Comparison of ENCODE assay signal across 12 cellular contexts in genomic region chr9:96553070-96553469, GRCh38.
DNase-seq lines count a peak whose midpoint lies in the region; ATAC-seq and TF ChIP-seq lines count a peak whose summit lies in the region.
"Had no signal": no experiment of that assay in that cellular context is flagged by ENCODE, and none has a peak within 500 bp of the region (broad histone marks: within the 10 kb centered on the region; RNA-seq: fewer than 3 reads in every experiment).

No MANE protein-coding gene starts in this region.

- WGBS in adrenal gland, 4 donors: 37 to 44% (median 43%) methylated on average over 2 of the region's 2 CpGs
- WGBS in thyroid gland, 2 donors: 78 to 85% methylated on average over 2 of the region's 2 CpGs

- H3K9me3 Mint-ChIP-seq in activated naive CD4-positive, alpha-beta T cell treated with anti-CD3 and anti-CD28 coated beads, Interleukin-2, amount 50 U/mL, for 72 hours: no peaks in the 10 kb centered on the region
- H3K9me3 Mint-ChIP-seq: T-cell had no signal

- H3K4me1 ChIP-seq in adrenal gland (replicated peaks in 1 of 2) (peaks cover 0 to 29% of the 10 kb centered on the region in 2 donors), thyroid gland (peaks cover 0 to 11% of the 10 kb centered on the region in 2 donors)

- DNase-seq in activated naive CD4-positive, alpha-beta T cell treated with anti-CD3 and anti-CD28 coated beads, Interleukin-2, amount 50 U/mL, for 72 hours (ENCODE audit: low spot score in 2 of 2): no peak
- DNase-seq in activated naive CD4-positive, alpha-beta T cell treated with Interleukin-2 at 50 U/mL for 16 hours: no peak
- peak in 2 of 7 donors; percentile 23 to 34 for DNase-seq in adrenal gland
- peak; percentile 38 for DNase-seq in foreskin melanocyte
- no peak for DNase-seq in thyroid gland
- DNase-seq: central memory CD4-positive, alpha-beta T cell; T-cell had no signal

- H3K27me3 ChIP-seq in adrenal gland: no peaks in the 10 kb centered on the region
- H3K27me3 ChIP-seq in thyroid gland: no peaks in the 10 kb centered on the region
- H3K27me3 ChIP-seq: heart left ventricle had no signal

- peak; percentile 75 to 81 for ATAC-seq in activated naive CD4-positive, alpha-beta T cell treated with anti-CD3 and anti-CD28 coated beads, Interleukin-2, amount 50 U/mL, for 72 hours
- ATAC-seq in HG02763 (IDR thresholded peaks at IDR 0.05; ENCODE audit: unreplicated experiment): no peak
- ATAC-seq in HG03095 (IDR thresholded peaks at IDR 0.05; ENCODE audit: unreplicated experiment): no peak
- ATAC-seq in HG03521 (IDR thresholded peaks at IDR 0.05; ENCODE audit: unreplicated experiment): no peak
- ATAC-seq: T-cell had no signal

- no peak for TF ChIP-seq POLR2A in adrenal gland (IDR thresholded peaks at IDR 0.05)
- TF ChIP-seq POLR2A in thyroid gland (IDR thresholded peaks at IDR 0.05): no peak

- no peaks in the 10 kb centered on the region for H3K36me3 Mint-ChIP-seq in activated naive CD4-positive, alpha-beta T cell treated with anti-CD3 and anti-CD28 coated beads, Interleukin-2, amount 50 U/mL, for 72 hours

- H3K27ac Mint-ChIP-seq in activated naive CD4-positive, alpha-beta T cell treated with anti-CD3 and anti-CD28 coated beads, Interleukin-2, amount 50 U/mL, for 72 hours: peak overlapping the region in 1 of 2 donors; percentile 63
- H3K27ac Mint-ChIP-seq: B cell, T-cell had no signal

- H3K27ac ChIP-seq in adrenal gland (peak overlapping the region in 3 of 5 donors; percentile 59 to 73 (median 71)), thyroid gland (peak overlapping the region; percentile 5 to 53 (median 37))

- intact Hi-C loops in adrenal gland (cut with DNase I): no loop called here
- intact Hi-C loops in thyroid gland (cut with DNase I): no loop called here

- H3K4me3 ChIP-seq in adrenal gland: no peak overlapping the region
- H3K4me3 ChIP-seq in thyroid gland (replicated peaks in 1 of 3): no peak overlapping the region
- H3K4me3 ChIP-seq: heart left ventricle had no signal

- H3K36me3 ChIP-seq in adrenal gland (replicated peaks in 1 of 2): no peaks in the 10 kb centered on the region
- no peaks in the 10 kb centered on the region for H3K36me3 ChIP-seq in thyroid gland

- no peak for TF ChIP-seq CTCF in adrenal gland (IDR thresholded peaks at IDR 0.05)
- no peak for TF ChIP-seq CTCF in thyroid gland (IDR thresholded peaks at IDR 0.05)

- H3K9me3 ChIP-seq in adrenal gland (replicated peaks in 1 of 3) (no peaks in the 10 kb centered on the region), thyroid gland (no peaks in the 10 kb centered on the region)
- H3K9me3 ChIP-seq: heart left ventricle had no signal

Comparison
In these comparisons a context has a peak if more than half of its experiments do, and no peak if none do; other contexts are left out.
1. ATAC-seq: peak in activated naive CD4-positive, alpha-beta T cell treated with anti-CD3 and anti-CD28 coated beads, Interleukin-2, amount 50 U/mL, for 72 hours (2 of 2); none in HG02763 (single experiment), HG03095 (single experiment) and HG03521 (single experiment).